ENCODE assay signal across 9 cellular contexts in genomic region chr3:148585671-148586379, GRCh38.
"Had no signal": no experiment of that assay in that cellular context is flagged by ENCODE, and none has a peak within 500 bp of the region (broad histone marks: within the 10 kb centered on the region; RNA-seq: fewer than 3 reads in every experiment).

No MANE protein-coding gene starts in this region.

- H3K36me3 ChIP-seq: HAP-1 had no signal

- H3K9ac ChIP-seq: GM23248 had no signal

- ATAC-seq: K562 had no signal

- DNase-seq: GM23248, GOT3, H7, IMR-90, Kasumi-1, KG1 had no signal

- H3K4me3 ChIP-seq: GM23248, HAP-1, K562 had no signal

- H2AFZ ChIP-seq: GM23248 had no signal

- H3K27ac ChIP-seq: GM23248, HL-60 had no signal

- H3K4me1 ChIP-seq: HAP-1 had no signal

- H3K9me3 ChIP-seq: HAP-1 had no signal

- FAIRE-seq: K562 had no signal
